8 cellular contexts compared by ENCODE assay signal in genomic region chr11:71446942-71447688, GRCh38. TPM values are rescaled to one million over a fixed set of nuclear protein-coding genes. Genes with fewer than 3 reads are reported as not detected.
DNase-seq lines count a peak whose midpoint lies in the region; ATAC-seq lines count a peak whose summit lies in the region.

No MANE protein-coding gene starts in this region.

- H3K4me1 Mint-ChIP-seq in CD4-positive, alpha-beta memory T cell: peaks cover 28 to 49% (median 36%) of the 10 kb centered on the region in 4 donors
- peaks cover 48% of the 10 kb centered on the region for H3K4me1 Mint-ChIP-seq in stimulated activated effector memory CD8-positive, alpha-beta T cell treated with anti-CD3 and anti-CD28 coated beads, Interleukin-12 subunit alpha, Interleukin-12 subunit beta, amount 100 ng/mL, for 72 hours

- H3K36me3 ChIP-seq in CD4-positive, alpha-beta memory T cell (ENCODE audit: insufficient read depth, low read length): no peaks in the 10 kb centered on the region
- peaks cover 39% of the 10 kb centered on the region for H3K36me3 ChIP-seq in Karpas-422 (ENCODE audit: insufficient read depth, low read length)
- H3K36me3 ChIP-seq in iPS-20b (ENCODE audit: insufficient read depth, low read depth, low read length): peaks cover 52% of the 10 kb centered on the region

- H3K9ac ChIP-seq in Karpas-422 (ENCODE audit: low read length) (peak overlapping the region; percentile 69), iPS-20b (ENCODE audit: low read depth, low read length) (peak overlapping the region; percentile 79; the same call in 1 of the 2 replicates)

- intact Hi-C loops in CD4-positive, alpha-beta memory T cell (cut with micrococcal nuclease): no loop called here

- DNase-seq in CD4-positive, alpha-beta memory T cell: no peak
- DNase-seq in Karpas-422 (no peak), NCI-H2196 treated with DMSO at 0.1 percent for 48 hours (lab: John Stamatoyannopoulos, UW; ENCODE audit: unreplicated experiment) (no peak)
- DNase-seq in stimulated activated effector memory CD8-positive, alpha-beta T cell treated with anti-CD3 and anti-CD28 coated beads, Interleukin-12 subunit alpha, Interleukin-12 subunit beta, amount 100 ng/mL, for 72 hours (ENCODE audit: low spot score in 2 of 2): no peak

- H3K27ac ChIP-seq in CD4-positive, alpha-beta memory T cell (ENCODE audit: low read depth, low read length): no peak overlapping the region
- H3K27ac ChIP-seq in Karpas-422 (ENCODE audit: low read length): no peak overlapping the region; the same call in 1 of the 2 replicates
- H3K27ac ChIP-seq in angular gyrus (ENCODE audit: low read depth, low read length): peak overlapping the region; percentile 91
- no peak overlapping the region for H3K27ac ChIP-seq in iPS-20b (ENCODE audit: low read length)

- peaks cover 38% of the 10 kb centered on the region for H3K4me1 ChIP-seq in CD4-positive, alpha-beta memory T cell (ENCODE audit: insufficient read depth, low read length)
- H3K4me1 ChIP-seq in Karpas-422 (ENCODE audit: low read length) (peaks cover 36% of the 10 kb centered on the region), iPS-20b (ENCODE audit: insufficient read depth, low read length) (peaks cover 6% of the 10 kb centered on the region)

- H2AFZ ChIP-seq in Karpas-422 (ENCODE audit: low read length): no peak overlapping the region

- H3K4me3 ChIP-seq in CD4-positive, alpha-beta memory T cell (ENCODE audit: low read length in 2 of 2): peak overlapping the region; percentile 66 to 87
- H3K4me3 ChIP-seq in Karpas-422 (ENCODE audit: low read length) (peak overlapping the region; percentile 69), iPS-20b (ENCODE audit: low read length) (peak overlapping the region; percentile 96)

- H3K4me3 Mint-ChIP-seq in CD4-positive, alpha-beta memory T cell: peak overlapping the region; percentile 86 to 94 (median 92)
- peak overlapping the region; percentile 92 for H3K4me3 Mint-ChIP-seq in stimulated activated effector memory CD8-positive, alpha-beta T cell treated with anti-CD3 and anti-CD28 coated beads, Interleukin-12 subunit alpha, Interleukin-12 subunit beta, amount 100 ng/mL, for 72 hours

- POLR2A ChIA-PET in CD4-positive, alpha-beta memory T cell (lab: Charles Lee; ENCODE audit: partially characterized antibody): interaction anchor here (1.5 kb wide), 2 partner anchors 9 to 776 kb away, joined by 3 to 6 read pairs; no protein-coding TSS in a partner anchor

- H3K36me3 Mint-ChIP-seq in CD4-positive, alpha-beta memory T cell: peaks cover 23 to 39% of the 10 kb centered on the region in 2 donors
- H3K36me3 Mint-ChIP-seq in stimulated activated effector memory CD8-positive, alpha-beta T cell treated with anti-CD3 and anti-CD28 coated beads, Interleukin-12 subunit alpha, Interleukin-12 subunit beta, amount 100 ng/mL, for 72 hours: peaks cover 52% of the 10 kb centered on the region

- no peak for ATAC-seq in stimulated activated effector memory CD8-positive, alpha-beta T cell treated with anti-CD3 and anti-CD28 coated beads, Interleukin-12 subunit alpha, Interleukin-12 subunit beta, amount 100 ng/mL, for 72 hours
- ATAC-seq in HG03025 (IDR thresholded peaks at IDR 0.05; ENCODE audit: low FRiP score, unreplicated experiment): no peak
- ATAC-seq in GM21717 (IDR thresholded peaks at IDR 0.05; ENCODE audit: unreplicated experiment): no peak

- CTCF ChIA-PET in CD4-positive, alpha-beta memory T cell (lab: Charles Lee; ENCODE audit: partially characterized antibody): interaction anchor here (1.2 kb wide), 1 partner anchor 8 kb away, joined by 3 read pairs; no protein-coding TSS in a partner anchor

- peaks cover 0 to 4% (median 2%) of the 10 kb centered on the region in 8 donors for H3K9me3 Mint-ChIP-seq in CD4-positive, alpha-beta memory T cell
- peaks cover 2% of the 10 kb centered on the region for H3K9me3 Mint-ChIP-seq in stimulated activated effector memory CD8-positive, alpha-beta T cell treated with anti-CD3 and anti-CD28 coated beads, Interleukin-12 subunit alpha, Interleukin-12 subunit beta, amount 100 ng/mL, for 72 hours

- peaks cover 16% of the 10 kb centered on the region for H3K79me2 ChIP-seq in Karpas-422 (ENCODE audit: low read length)

- peak overlapping the region in 6 of 7 donors; percentile 74 to 92 (median 90) for H3K27ac Mint-ChIP-seq in CD4-positive, alpha-beta memory T cell
- H3K27ac Mint-ChIP-seq in stimulated activated effector memory CD8-positive, alpha-beta T cell treated with anti-CD3 and anti-CD28 coated beads, Interleukin-12 subunit alpha, Interleukin-12 subunit beta, amount 100 ng/mL, for 72 hours: peak overlapping the region; percentile 93

- no peaks in the 10 kb centered on the region for H3K9me2 ChIP-seq in Karpas-422 (replicated peaks; ENCODE audit: insufficient read depth, low read length)

- H3K4me2 ChIP-seq in Karpas-422 (ENCODE audit: low read depth, low read length, poor library complexity, severe bottlenecking): peak overlapping the region; percentile 77

- H3K27me3 Mint-ChIP-seq in CD4-positive, alpha-beta memory T cell: no peaks in the 10 kb centered on the region

- no peaks in the 10 kb centered on the region for H3K27me3 ChIP-seq in CD4-positive, alpha-beta memory T cell (ENCODE audit: insufficient read depth, low read length)
- H3K27me3 ChIP-seq in Karpas-422 (ENCODE audit: low read length) (no peaks in the 10 kb centered on the region), iPS-20b (ENCODE audit: insufficient read depth, low read length) (no peaks in the 10 kb centered on the region)

- H4K20me1 ChIP-seq in Karpas-422 (ENCODE audit: insufficient read depth, low read depth, low read length): no peaks in the 10 kb centered on the region

- no peaks in the 10 kb centered on the region for H3K9me3 ChIP-seq in CD4-positive, alpha-beta memory T cell (ENCODE audit: control insufficient read depth in 1 of 2, low read length in 2 of 2)
- H3K9me3 ChIP-seq in Karpas-422 (ENCODE audit: low read length): no peaks in the 10 kb centered on the region
- no peaks in the 10 kb centered on the region for H3K9me3 ChIP-seq in iPS-20b (ENCODE audit: insufficient read depth, low read depth, low read length)

RNA-seq across cellular contexts. Expression of gene DHCR7, which starts 1.1 kb away (rescaled TPM):
- 10 to 100 TPM; 15.3 to 16.2 TPM for total RNA-seq in CD4-positive, alpha-beta memory T cell
- 10 to 100 TPM; 17.7 to 18.0 TPM for polyA plus RNA-seq in CD4-positive, alpha-beta memory T cell
- total RNA-seq in Karpas-422 (2014; rRNA removed; shearing (Covaris generic); ENCODE audit: low replicate concordance): 63.3 and 65.3 TPM in 2 replicates

RNA-seq across cellular contexts. Expression of gene NADSYN1, which starts 5.9 kb away (rescaled TPM):
- total RNA-seq in CD4-positive, alpha-beta memory T cell: 100 to 1,000 TPM; 233 to 243 TPM
- 10 to 100 TPM; 35.9 to 39.2 TPM for polyA plus RNA-seq in CD4-positive, alpha-beta memory T cell
- 86.0 and 129 TPM in 2 replicates for total RNA-seq in Karpas-422 (2014; rRNA removed; shearing (Covaris generic); ENCODE audit: low replicate concordance)
